ENCODE assay signal across 1 cellular context in the genomic region with DNA sequence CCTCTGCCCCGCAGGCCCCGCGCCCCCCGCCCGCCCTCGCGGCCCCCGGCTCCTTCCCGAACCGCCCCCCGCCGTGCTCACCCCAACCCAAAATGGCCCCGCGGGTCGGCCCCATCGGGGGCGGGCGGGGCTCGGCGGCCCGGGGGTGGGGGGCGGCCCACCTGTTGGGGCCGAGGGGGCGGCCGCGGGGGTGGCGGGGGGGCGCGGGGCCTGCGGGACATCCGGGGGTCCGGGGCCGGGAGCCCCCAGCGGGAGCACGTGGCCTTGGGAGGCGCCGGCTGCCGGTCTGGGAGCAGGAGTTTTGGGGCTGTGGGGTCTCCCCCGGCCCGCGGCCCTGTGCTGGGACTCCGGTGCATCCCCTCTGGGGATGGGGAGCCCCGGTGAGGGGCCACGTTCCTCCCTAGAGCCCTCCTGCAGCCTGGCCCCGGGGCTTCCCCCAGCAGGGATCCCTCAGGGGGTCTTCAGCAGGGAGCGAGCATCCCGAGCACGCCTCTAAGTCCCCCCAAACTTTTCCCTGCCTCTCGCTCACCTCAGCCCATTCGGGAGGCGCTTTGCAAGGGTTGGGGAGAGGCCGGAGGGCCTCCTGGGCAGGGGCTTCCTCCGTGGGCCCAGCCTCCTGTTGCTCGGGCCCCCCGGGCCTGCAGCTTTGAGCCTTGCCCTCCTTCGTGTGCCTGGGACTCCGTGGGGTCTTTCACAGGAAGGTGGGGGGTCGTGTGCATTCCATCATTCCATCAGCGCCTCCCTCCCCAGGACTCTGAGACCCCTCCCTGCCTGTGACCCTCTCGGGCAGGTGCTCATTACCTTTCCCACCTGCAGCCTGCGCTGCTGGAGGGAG.
TF ChIP-seq lines count a peak whose summit lies in the region.

No MANE protein-coding gene starts in this region.

TF ChIP-seq in HepG2, 621 proteins besides CTCF, POLR2A, EP300 and RAD21 (continued from another document):
- TF ChIP-seq ZNF276 (CRISPR knock-in tag; IDR thresholded peaks at IDR 0.05; ENCODE audit: low read depth) (0 out of 2 replicates have a peak, but pooled peaks have one; percentile 47), ZNF569 (CRISPR knock-in tag; IDR thresholded peaks at IDR 0.05; ENCODE audit: borderline replicate concordance) (no peak)
